Comparison of ENCODE assay signal across 4 cellular contexts in genomic region chr6:21333715-21334114, GRCh38.
TF ChIP-seq lines count a peak whose summit lies in the region.

No MANE protein-coding gene starts in this region.

TF ChIP-seq in GM23338, 12 proteins besides CTCF, POLR2A, EP300 and RAD21 (continued from another document):
- no peak for TF ChIP-seq JUNB (IDR thresholded peaks at IDR 0.05; ENCODE audit: unreplicated experiment)

TF ChIP-seq in WTC11, 78 proteins besides CTCF, POLR2A, EP300 and RAD21:
- no peak for TF ChIP-seq OVOL2 (CRISPR knock-in tag; IDR thresholded peaks at IDR 0.05; ENCODE audit: borderline replicate concordance)
- peak; percentile 85 for TF ChIP-seq GABPB1 (CRISPR knock-in tag; IDR thresholded peaks at IDR 0.05)
- no peak for TF ChIP-seq RORB (CRISPR knock-in tag; IDR thresholded peaks at IDR 0.05)

TF ChIP-seq in HepG2, 621 proteins besides CTCF, POLR2A, EP300 and RAD21 (continued from another document):
- TF ChIP-seq, protein P1, sequence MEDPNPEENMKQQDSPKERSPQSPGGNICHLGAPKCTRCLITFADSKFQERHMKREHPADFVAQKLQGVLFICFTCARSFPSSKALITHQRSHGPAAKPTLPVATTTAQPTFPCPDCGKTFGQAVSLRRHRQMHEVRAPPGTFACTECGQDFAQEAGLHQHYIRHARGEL (CRISPR knock-in tag; IDR thresholded peaks at IDR 0.05): no peak
- TF ChIP-seq ZFP1 (CRISPR knock-in tag; IDR thresholded peaks at IDR 0.05) (no peak), MAZ (IDR thresholded peaks at IDR 0.05; ENCODE audit: borderline replicate concordance, low read depth, low read length) (no peak), MAZ (CRISPR knock-in tag; IDR thresholded peaks at IDR 0.05; ENCODE audit: low read depth) (no peak), BCL6 (CRISPR knock-in tag; IDR thresholded peaks at IDR 0.05) (peak; percentile 58; the same call in 1 of the 2 replicates), ATF4 (CRISPR knock-in tag; IDR thresholded peaks at IDR 0.05) (peak in 1 of 2 experiments; percentile 85; a peak in 2 of 4 replicates), CEBPB (IDR thresholded peaks at IDR 0.05; ENCODE audit: borderline replicate concordance, low read depth, low read length) (peak; percentile 44; the same call in 1 of the 2 replicates), ZNF724P (CRISPR knock-in tag; IDR thresholded peaks at IDR 0.05; ENCODE audit: borderline replicate concordance) (no peak), MYPOP (CRISPR knock-in tag; IDR thresholded peaks at IDR 0.05) (peak; percentile 27; the same call in 1 of the 2 replicates), HNRNPK (IDR thresholded peaks at IDR 0.05; ENCODE audit: low read depth, low read length, poor library complexity, severe bottlenecking) (no peak), CEBPG (CRISPR knock-in tag; IDR thresholded peaks at IDR 0.05) (0 out of 2 replicates have a peak, but pooled peaks have one; percentile 23)
TF ChIP-seq in HepG2: peak in this region for 5.

TF ChIP-seq in SK-N-SH, 30 proteins besides CTCF, POLR2A, EP300 and RAD21 (continued from another document):
- TF ChIP-seq GABPA (IDR thresholded peaks at IDR 0.05; ENCODE audit: low read depth) (no peak), YY1 (IDR thresholded peaks at IDR 0.05; ENCODE audit: low read depth) (no peak), MAX (IDR thresholded peaks at IDR 0.05; ENCODE audit: low read depth) (no peak), POLR2AphosphoS5 (IDR thresholded peaks at IDR 0.05; ENCODE audit: low read depth, low read length) (no peak), USF1 (IDR thresholded peaks at IDR 0.05; ENCODE audit: borderline replicate concordance, low read depth) (no peak), RCOR1 (IDR thresholded peaks at IDR 0.05; ENCODE audit: low read length) (no peak), SMC3 (IDR thresholded peaks at IDR 0.05; ENCODE audit: low read depth, low read length) (no peak), RFX5 (IDR thresholded peaks at IDR 0.05; ENCODE audit: low read length) (no peak), MXI1 (IDR thresholded peaks at IDR 0.05; ENCODE audit: low read depth, low read length) (no peak), FOXM1 (IDR thresholded peaks at IDR 0.05; ENCODE audit: low read depth) (no peak), ELF1 (IDR thresholded peaks at IDR 0.05) (no peak), NRF1 (IDR thresholded peaks at IDR 0.05; ENCODE audit: low read depth, low read length) (no peak), NFIC (IDR thresholded peaks at IDR 0.05; ENCODE audit: borderline replicate concordance) (no peak), MEF2A (IDR thresholded peaks at IDR 0.05; ENCODE audit: borderline replicate concordance, low read depth) (no peak), TAF1 (IDR thresholded peaks at IDR 0.05; ENCODE audit: borderline replicate concordance, low read depth, low read length) (no peak), TCF12 (IDR thresholded peaks at IDR 0.05) (no peak)
- TF ChIP-seq, protein P2, sequence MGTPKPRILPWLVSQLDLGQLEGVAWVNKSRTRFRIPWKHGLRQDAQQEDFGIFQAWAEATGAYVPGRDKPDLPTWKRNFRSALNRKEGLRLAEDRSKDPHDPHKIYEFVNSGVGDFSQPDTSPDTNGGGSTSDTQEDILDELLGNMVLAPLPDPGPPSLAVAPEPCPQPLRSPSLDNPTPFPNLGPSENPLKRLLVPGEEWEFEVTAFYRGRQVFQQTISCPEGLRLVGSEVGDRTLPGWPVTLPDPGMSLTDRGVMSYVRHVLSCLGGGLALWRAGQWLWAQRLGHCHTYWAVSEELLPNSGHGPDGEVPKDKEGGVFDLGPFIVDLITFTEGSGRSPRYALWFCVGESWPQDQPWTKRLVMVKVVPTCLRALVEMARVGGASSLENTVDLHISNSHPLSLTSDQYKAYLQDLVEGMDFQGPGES (IDR thresholded peaks at IDR 0.05; ENCODE audit: low read depth, low read length): no peak
- TF ChIP-seq, protein P3, sequence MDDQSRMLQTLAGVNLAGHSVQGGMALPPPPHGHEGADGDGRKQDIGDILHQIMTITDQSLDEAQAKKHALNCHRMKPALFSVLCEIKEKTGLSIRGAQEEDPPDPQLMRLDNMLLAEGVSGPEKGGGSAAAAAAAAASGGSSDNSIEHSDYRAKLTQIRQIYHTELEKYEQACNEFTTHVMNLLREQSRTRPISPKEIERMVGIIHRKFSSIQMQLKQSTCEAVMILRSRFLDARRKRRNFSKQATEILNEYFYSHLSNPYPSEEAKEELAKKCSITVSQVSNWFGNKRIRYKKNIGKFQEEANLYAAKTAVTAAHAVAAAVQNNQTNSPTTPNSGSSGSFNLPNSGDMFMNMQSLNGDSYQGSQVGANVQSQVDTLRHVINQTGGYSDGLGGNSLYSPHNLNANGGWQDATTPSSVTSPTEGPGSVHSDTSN (IDR thresholded peaks at IDR 0.05): no peak
- TF ChIP-seq, protein P4, sequence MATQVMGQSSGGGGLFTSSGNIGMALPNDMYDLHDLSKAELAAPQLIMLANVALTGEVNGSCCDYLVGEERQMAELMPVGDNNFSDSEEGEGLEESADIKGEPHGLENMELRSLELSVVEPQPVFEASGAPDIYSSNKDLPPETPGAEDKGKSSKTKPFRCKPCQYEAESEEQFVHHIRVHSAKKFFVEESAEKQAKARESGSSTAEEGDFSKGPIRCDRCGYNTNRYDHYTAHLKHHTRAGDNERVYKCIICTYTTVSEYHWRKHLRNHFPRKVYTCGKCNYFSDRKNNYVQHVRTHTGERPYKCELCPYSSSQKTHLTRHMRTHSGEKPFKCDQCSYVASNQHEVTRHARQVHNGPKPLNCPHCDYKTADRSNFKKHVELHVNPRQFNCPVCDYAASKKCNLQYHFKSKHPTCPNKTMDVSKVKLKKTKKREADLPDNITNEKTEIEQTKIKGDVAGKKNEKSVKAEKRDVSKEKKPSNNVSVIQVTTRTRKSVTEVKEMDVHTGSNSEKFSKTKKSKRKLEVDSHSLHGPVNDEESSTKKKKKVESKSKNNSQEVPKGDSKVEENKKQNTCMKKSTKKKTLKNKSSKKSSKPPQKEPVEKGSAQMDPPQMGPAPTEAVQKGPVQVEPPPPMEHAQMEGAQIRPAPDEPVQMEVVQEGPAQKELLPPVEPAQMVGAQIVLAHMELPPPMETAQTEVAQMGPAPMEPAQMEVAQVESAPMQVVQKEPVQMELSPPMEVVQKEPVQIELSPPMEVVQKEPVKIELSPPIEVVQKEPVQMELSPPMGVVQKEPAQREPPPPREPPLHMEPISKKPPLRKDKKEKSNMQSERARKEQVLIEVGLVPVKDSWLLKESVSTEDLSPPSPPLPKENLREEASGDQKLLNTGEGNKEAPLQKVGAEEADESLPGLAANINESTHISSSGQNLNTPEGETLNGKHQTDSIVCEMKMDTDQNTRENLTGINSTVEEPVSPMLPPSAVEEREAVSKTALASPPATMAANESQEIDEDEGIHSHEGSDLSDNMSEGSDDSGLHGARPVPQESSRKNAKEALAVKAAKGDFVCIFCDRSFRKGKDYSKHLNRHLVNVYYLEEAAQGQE (IDR thresholded peaks at IDR 0.05; ENCODE audit: low read depth, low read length): no peak
TF ChIP-seq in SK-N-SH: peak in this region for 0.
